8 cellular contexts compared by ENCODE assay signal in genomic region chr4:2484993-2485392, GRCh38. TPM values are rescaled to one million over a fixed set of nuclear protein-coding genes. Genes with fewer than 3 reads are reported as not detected.
A peak's percentile ranks its signal among the peaks of the same experiment; 100 is the strongest.
DNase-seq lines count a peak whose midpoint lies in the region; ATAC-seq and TF ChIP-seq lines count a peak whose summit lies in the region.

No MANE protein-coding gene starts in this region.

- peak; percentile 45 for DNase-seq in T-helper 22 cell (ENCODE audit: low read depth)
- DNase-seq in body of pancreas: peak; percentile 44 to 80 (median 68)
- DNase-seq in midbrain (lab: John Stamatoyannopoulos, UW): peak; percentile 41
- DNase-seq in stimulated activated CD8-positive, alpha-beta memory T cell treated with anti-CD3 and anti-CD28 coated beads, Interleukin-4, amount 100 ng/mL, for 4 hours (ENCODE audit: low read depth in 2 of 2, low spot score in 1 of 2): peak; percentile 28 to 29
- no peak for DNase-seq in DMS 273 (lab: John Stamatoyannopoulos, UW; ENCODE audit: unreplicated experiment)
- no peak for DNase-seq in iPS-NIHi11 (ENCODE audit: low spot score)

- ATAC-seq in GM18517 (IDR thresholded peaks at IDR 0.05; ENCODE audit: unreplicated experiment) (peak; percentile 70), HG03025 (IDR thresholded peaks at IDR 0.05; ENCODE audit: low FRiP score, unreplicated experiment) (peak; percentile 67), body of pancreas (peak; percentile 45)

- 35 to 49% methylated on average over 11 of the region's 11 CpGs for WGBS in body of pancreas, 2 donors

- peaks cover 85% of the 10 kb centered on the region for H3K4me1 ChIP-seq in body of pancreas

- no peaks in the 10 kb centered on the region for H3K36me3 ChIP-seq in body of pancreas (replicated peaks in 1 of 2; ENCODE audit: insufficient read depth in 1 of 2, low read depth in 2 of 2)

- no peak overlapping the region for H3K4me3 ChIP-seq in body of pancreas

- intact Hi-C loops in body of pancreas (cut with DNase I): no loop called here

- no peaks in the 10 kb centered on the region for H3K9me3 ChIP-seq in body of pancreas

- TF ChIP-seq POLR2A in body of pancreas (IDR thresholded peaks at IDR 0.05): peak in 1 of 3 donors; percentile 37

- no peaks in the 10 kb centered on the region for H3K27me3 ChIP-seq in body of pancreas

- H3K27ac ChIP-seq in body of pancreas: peak overlapping the region; percentile 26 to 73 (median 58)

- no peak for TF ChIP-seq CTCF in body of pancreas (IDR thresholded peaks at IDR 0.05)

RNA-seq across cellular contexts. Expression of gene RNF4, which starts 16.1 kb away (rescaled TPM):
- 10 to 100 TPM; 29.0 to 29.3 TPM for total RNA-seq in body of pancreas

RNA-seq across cellular contexts. Expression of gene FAM193A, which starts 51.5 kb away (rescaled TPM):
- 10 to 100 TPM; 14.8 to 22.7 TPM for total RNA-seq in body of pancreas

Comparison
In these comparisons a context has a peak if more than half of its experiments do, and no peak if none do; other contexts are left out.
1. DNase-seq: peak in T-helper 22 cell (single experiment), body of pancreas (4 of 4), midbrain (single experiment) and stimulated activated CD8-positive, alpha-beta memory T cell treated with anti-CD3 and anti-CD28 coated beads, Interleukin-4, amount 100 ng/mL, for 4 hours (2 of 2); none in DMS 273 (single experiment) and iPS-NIHi11 (single experiment).
2. Peak in every context shown above with its lines, with median percentiles within 50 percentile points of each other: ATAC-seq.